In the genomic region with DNA sequence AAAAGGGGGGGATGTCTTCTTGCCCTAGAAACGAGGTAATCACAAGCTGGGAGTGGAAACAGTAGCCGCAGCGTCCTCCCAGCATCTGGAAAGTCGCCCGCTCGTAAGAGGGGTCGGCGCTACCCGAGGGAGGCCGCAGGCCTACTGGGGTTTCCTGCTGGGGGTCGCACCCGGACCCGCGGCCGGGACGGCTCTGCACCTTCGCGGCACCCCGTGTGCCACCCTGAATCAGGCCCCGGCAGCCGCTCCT, we compare ENCODE assay signal across 8 cellular contexts. TPM values are rescaled to one million over a fixed set of nuclear protein-coding genes. Genes with fewer than 3 reads are reported as not detected.
DNase-seq lines count a peak whose midpoint lies in the region; ATAC-seq lines count a peak whose summit lies in the region.

No MANE protein-coding gene starts in this region.

- peak overlapping the region; percentile 97 for H3K4me3 ChIP-seq in iPS-18a (ENCODE audit: low read length)

- DNase-seq in stimulated activated naive CD8-positive, alpha-beta T cell treated with anti-CD3 and anti-CD28 coated beads, Interleukin-15, Interleukin-2, amounts not matched to agents 100 U/mL and 50 U/mL, for 24 hours: no peak
- no peak for DNase-seq in activated naive CD4-positive, alpha-beta T cell treated with anti-CD3 and anti-CD28 coated beads, Interleukin-2, amount 50 U/mL, for 72 hours (ENCODE audit: low spot score in 2 of 2)
- DNase-seq in substantia nigra (lab: John Stamatoyannopoulos, UW) (peak in 6 of 49 donors; percentile 37 to 72 (median 48)), DMS79 treated with DMSO at 0.1 percent for 48 hours (lab: John Stamatoyannopoulos, UW) (no peak), SKM-1 (lab: John Stamatoyannopoulos, UW; ENCODE audit: unreplicated experiment) (no peak)

- H3K4me3 Mint-ChIP-seq in stimulated activated naive CD8-positive, alpha-beta T cell treated with anti-CD3 and anti-CD28 coated beads, Interleukin-15, Interleukin-2, amounts not matched to agents 100 ng/mL and 50 ng/mL, for 24 hours: peak overlapping the region; percentile 99

- no peaks in the 10 kb centered on the region for H3K9me3 ChIP-seq in iPS-18a (ENCODE audit: control insufficient read depth, low read depth, low read length)

- H3K27ac ChIP-seq in iPS-18a (ENCODE audit: low read length) (peak overlapping the region; percentile 43), substantia nigra (ENCODE audit: low read depth, low read length, poor library complexity, severe bottlenecking) (peak overlapping the region; percentile 98)

- no peak for ATAC-seq in stimulated activated naive CD8-positive, alpha-beta T cell treated with anti-CD3 and anti-CD28 coated beads, Interleukin-15, Interleukin-2, amounts not matched to agents 100 U/mL and 50 U/mL, for 24 hours
- no peak for ATAC-seq in activated naive CD4-positive, alpha-beta T cell treated with anti-CD3 and anti-CD28 coated beads, Interleukin-2, amount 50 U/mL, for 72 hours
- no peak for ATAC-seq in HG02938 (IDR thresholded peaks at IDR 0.05; ENCODE audit: unreplicated experiment)

- H3K27me3 Mint-ChIP-seq in stimulated activated naive CD8-positive, alpha-beta T cell treated with anti-CD3 and anti-CD28 coated beads, Interleukin-15, Interleukin-2, amounts not matched to agents 100 ng/mL and 50 ng/mL, for 24 hours: no peaks in the 10 kb centered on the region

- no peaks in the 10 kb centered on the region for H3K9me3 Mint-ChIP-seq in stimulated activated naive CD8-positive, alpha-beta T cell treated with anti-CD3 and anti-CD28 coated beads, Interleukin-15, Interleukin-2, amounts not matched to agents 100 ng/mL and 50 ng/mL, for 24 hours
- H3K9me3 Mint-ChIP-seq in activated naive CD4-positive, alpha-beta T cell treated with anti-CD3 and anti-CD28 coated beads, Interleukin-2, amount 50 U/mL, for 72 hours: no peaks in the 10 kb centered on the region

- H3K9ac ChIP-seq in iPS-18a (ENCODE audit: low read length): peak overlapping the region; percentile 97

- H3K36me3 ChIP-seq in iPS-18a (ENCODE audit: control insufficient read depth, low read depth, low read length): no peaks in the 10 kb centered on the region

- H3K36me3 Mint-ChIP-seq in stimulated activated naive CD8-positive, alpha-beta T cell treated with anti-CD3 and anti-CD28 coated beads, Interleukin-15, Interleukin-2, amounts not matched to agents 100 ng/mL and 50 ng/mL, for 24 hours (ENCODE audit: low read depth): peaks cover 38% of the 10 kb centered on the region
- peaks cover 36 to 50% of the 10 kb centered on the region in 2 donors for H3K36me3 Mint-ChIP-seq in activated naive CD4-positive, alpha-beta T cell treated with anti-CD3 and anti-CD28 coated beads, Interleukin-2, amount 50 U/mL, for 72 hours

- no peaks in the 10 kb centered on the region for H3K27me3 ChIP-seq in iPS-18a (ENCODE audit: control insufficient read depth, insufficient read depth, low read length)

- peak overlapping the region; percentile 99 for H3K27ac Mint-ChIP-seq in stimulated activated naive CD8-positive, alpha-beta T cell treated with anti-CD3 and anti-CD28 coated beads, Interleukin-15, Interleukin-2, amounts not matched to agents 100 ng/mL and 50 ng/mL, for 24 hours
- peak overlapping the region; percentile 89 to 98 for H3K27ac Mint-ChIP-seq in activated naive CD4-positive, alpha-beta T cell treated with anti-CD3 and anti-CD28 coated beads, Interleukin-2, amount 50 U/mL, for 72 hours

- H3K4me1 Mint-ChIP-seq in stimulated activated naive CD8-positive, alpha-beta T cell treated with anti-CD3 and anti-CD28 coated beads, Interleukin-15, Interleukin-2, amounts not matched to agents 100 ng/mL and 50 ng/mL, for 24 hours (ENCODE audit: low read depth): peaks cover 72% of the 10 kb centered on the region

- peaks cover 7% of the 10 kb centered on the region for H3K4me1 ChIP-seq in iPS-18a (ENCODE audit: control insufficient read depth, low read depth, low read length)

RNA-seq across cellular contexts. Expression of a gene that starts 0.5 kb away (rescaled TPM):
- 10 to 100 TPM; 38.1 to 50.7 TPM for total RNA-seq in activated naive CD4-positive, alpha-beta T cell treated with anti-CD3 and anti-CD28 coated beads, Interleukin-2, amount 50 U/mL, for 72 hours

RNA-seq across cellular contexts. Expression of a gene that starts 1.5 kb away (rescaled TPM):
- total RNA-seq in activated naive CD4-positive, alpha-beta T cell treated with anti-CD3 and anti-CD28 coated beads, Interleukin-2, amount 50 U/mL, for 72 hours: 10 to 100 TPM; 49.6 to 69.7 TPM

RNA-seq across cellular contexts. Expression of a gene that starts 37.4 kb away (rescaled TPM):
- total RNA-seq in activated naive CD4-positive, alpha-beta T cell treated with anti-CD3 and anti-CD28 coated beads, Interleukin-2, amount 50 U/mL, for 72 hours: 1 to 10 TPM; 4.1 to 8.2 TPM

RNA-seq across cellular contexts. Expression of a gene that starts 37.8 kb away (rescaled TPM):
- 1 to 10 TPM; 1.4 to 1.8 TPM for total RNA-seq in activated naive CD4-positive, alpha-beta T cell treated with anti-CD3 and anti-CD28 coated beads, Interleukin-2, amount 50 U/mL, for 72 hours

RNA-seq across cellular contexts. Expression of a gene that starts 46.7 kb away (rescaled TPM):
- not detected for total RNA-seq in activated naive CD4-positive, alpha-beta T cell treated with anti-CD3 and anti-CD28 coated beads, Interleukin-2, amount 50 U/mL, for 72 hours
